1 cellular context compared by ENCODE assay signal in genomic region chr16:82169861-82170845, GRCh38.
TF ChIP-seq lines count a peak whose summit lies in the region.

A gene with protein sequence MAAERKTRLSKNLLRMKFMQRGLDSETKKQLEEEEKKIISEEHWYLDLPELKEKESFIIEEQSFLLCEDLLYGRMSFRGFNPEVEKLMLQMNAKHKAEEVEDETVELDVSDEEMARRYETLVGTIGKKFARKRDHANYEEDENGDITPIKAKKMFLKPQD (minus strand): TSS chr16:82170224. CDS start chr16:82170175, 49 bp downstream.

TF ChIP-seq in HepG2, 621 proteins besides CTCF, POLR2A, EP300 and RAD21 (continued from another document and continues in another):
- TF ChIP-seq, protein P1, sequence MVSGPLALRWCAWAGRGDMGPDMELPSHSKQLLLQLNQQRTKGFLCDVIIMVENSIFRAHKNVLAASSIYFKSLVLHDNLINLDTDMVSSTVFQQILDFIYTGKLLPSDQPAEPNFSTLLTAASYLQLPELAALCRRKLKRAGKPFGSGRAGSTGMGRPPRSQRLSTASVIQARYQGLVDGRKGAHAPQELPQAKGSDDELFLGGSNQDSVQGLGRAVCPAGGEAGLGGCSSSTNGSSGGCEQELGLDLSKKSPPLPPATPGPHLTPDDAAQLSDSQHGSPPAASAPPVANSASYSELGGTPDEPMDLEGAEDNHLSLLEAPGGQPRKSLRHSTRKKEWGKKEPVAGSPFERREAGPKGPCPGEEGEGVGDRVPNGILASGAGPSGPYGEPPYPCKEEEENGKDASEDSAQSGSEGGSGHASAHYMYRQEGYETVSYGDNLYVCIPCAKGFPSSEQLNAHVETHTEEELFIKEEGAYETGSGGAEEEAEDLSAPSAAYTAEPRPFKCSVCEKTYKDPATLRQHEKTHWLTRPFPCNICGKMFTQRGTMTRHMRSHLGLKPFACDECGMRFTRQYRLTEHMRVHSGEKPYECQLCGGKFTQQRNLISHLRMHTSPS (CRISPR knock-in tag; IDR thresholded peaks at IDR 0.05; ENCODE audit: low read depth), result no peak
- TF ChIP-seq, protein P2, sequence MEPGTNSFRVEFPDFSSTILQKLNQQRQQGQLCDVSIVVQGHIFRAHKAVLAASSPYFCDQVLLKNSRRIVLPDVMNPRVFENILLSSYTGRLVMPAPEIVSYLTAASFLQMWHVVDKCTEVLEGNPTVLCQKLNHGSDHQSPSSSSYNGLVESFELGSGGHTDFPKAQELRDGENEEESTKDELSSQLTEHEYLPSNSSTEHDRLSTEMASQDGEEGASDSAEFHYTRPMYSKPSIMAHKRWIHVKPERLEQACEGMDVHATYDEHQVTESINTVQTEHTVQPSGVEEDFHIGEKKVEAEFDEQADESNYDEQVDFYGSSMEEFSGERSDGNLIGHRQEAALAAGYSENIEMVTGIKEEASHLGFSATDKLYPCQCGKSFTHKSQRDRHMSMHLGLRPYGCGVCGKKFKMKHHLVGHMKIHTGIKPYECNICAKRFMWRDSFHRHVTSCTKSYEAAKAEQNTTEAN (CRISPR knock-in tag; conservative IDR thresholded peaks at IDR 0.05), result peak; percentile 90
- TF ChIP-seq ZFP36 (IDR thresholded peaks at IDR 0.05; ENCODE audit: borderline replicate concordance, low read depth, low read length, partially characterized antibody) (no peak), ZNF703 (CRISPR knock-in tag; IDR thresholded peaks at IDR 0.05; ENCODE audit: borderline replicate concordance) (peak; percentile 92; the same call in 1 of the 2 replicates), ATRX (CRISPR knock-in tag; IDR thresholded peaks at IDR 0.05; ENCODE audit: borderline replicate concordance) (no peak), MED8 (CRISPR knock-in tag; IDR thresholded peaks at IDR 0.05; ENCODE audit: insufficient replicate concordance) (peak; percentile 87), KLF6 (CRISPR knock-in tag; IDR thresholded peaks at IDR 0.05) (peak; percentile 83), AKAP8 (CRISPR knock-in tag; IDR thresholded peaks at IDR 0.05) (peak; percentile 67; the same call in 1 of the 2 replicates), ZNF580 (CRISPR knock-in tag; IDR thresholded peaks at IDR 0.05; ENCODE audit: borderline replicate concordance, low read depth) (peak; percentile 97), ZFP91 (CRISPR knock-in tag; IDR thresholded peaks at IDR 0.05; ENCODE audit: borderline replicate concordance) (peak; percentile 97), EEA1 (CRISPR knock-in tag; IDR thresholded peaks at IDR 0.05; ENCODE audit: borderline replicate concordance) (no peak), MLLT10 (CRISPR knock-in tag; IDR thresholded peaks at IDR 0.05) (no peak), NFE2 (CRISPR knock-in tag; IDR thresholded peaks at IDR 0.05) (no peak), IKZF4 (CRISPR knock-in tag; IDR thresholded peaks at IDR 0.05; ENCODE audit: borderline replicate concordance, low read depth, not compliant biosample characterization) (peak; percentile 94), YY1 (IDR thresholded peaks at IDR 0.05; ENCODE audit: insufficient read depth, insufficient replicate concordance, low read depth, low read length) (peak; percentile 90), SKI (IDR thresholded peaks at IDR 0.05; ENCODE audit: partially characterized antibody) (peak; percentile 67), AKNA (CRISPR knock-in tag; IDR thresholded peaks at IDR 0.05; ENCODE audit: borderline replicate concordance) (no peak), ZNF672 (CRISPR knock-in tag; IDR thresholded peaks at IDR 0.05) (peak; percentile 76; the same call in 1 of the 2 replicates), HNRNPL (IDR thresholded peaks at IDR 0.05; ENCODE audit: low read depth, low read length) (no peak), MED1 (CRISPR knock-in tag; IDR thresholded peaks at IDR 0.05) (peak; percentile 80), ZFY (CRISPR knock-in tag; IDR thresholded peaks at IDR 0.05) (peak; percentile 96), NFE2L2 (IDR thresholded peaks at IDR 0.05; ENCODE audit: low read length) (no peak), KMT2B (CRISPR knock-in tag; IDR thresholded peaks at IDR 0.05) (peak; percentile 85; the same call in 1 of the 2 replicates), ZNF451 (CRISPR knock-in tag; IDR thresholded peaks at IDR 0.05) (peak; percentile 87), ZNF160 (CRISPR knock-in tag; IDR thresholded peaks at IDR 0.05) (peak; percentile 63), ZNF761 (CRISPR knock-in tag; conservative IDR thresholded peaks at IDR 0.05) (peak; percentile 95), NR2F6 (IDR thresholded peaks at IDR 0.05) (no peak), NR2F6 (CRISPR knock-in tag; IDR thresholded peaks at IDR 0.05) (no peak; the same call in none of the 2 replicates), KAT8 (CRISPR knock-in tag; IDR thresholded peaks at IDR 0.05) (peak; percentile 85)
- TF ChIP-seq, protein P3, sequence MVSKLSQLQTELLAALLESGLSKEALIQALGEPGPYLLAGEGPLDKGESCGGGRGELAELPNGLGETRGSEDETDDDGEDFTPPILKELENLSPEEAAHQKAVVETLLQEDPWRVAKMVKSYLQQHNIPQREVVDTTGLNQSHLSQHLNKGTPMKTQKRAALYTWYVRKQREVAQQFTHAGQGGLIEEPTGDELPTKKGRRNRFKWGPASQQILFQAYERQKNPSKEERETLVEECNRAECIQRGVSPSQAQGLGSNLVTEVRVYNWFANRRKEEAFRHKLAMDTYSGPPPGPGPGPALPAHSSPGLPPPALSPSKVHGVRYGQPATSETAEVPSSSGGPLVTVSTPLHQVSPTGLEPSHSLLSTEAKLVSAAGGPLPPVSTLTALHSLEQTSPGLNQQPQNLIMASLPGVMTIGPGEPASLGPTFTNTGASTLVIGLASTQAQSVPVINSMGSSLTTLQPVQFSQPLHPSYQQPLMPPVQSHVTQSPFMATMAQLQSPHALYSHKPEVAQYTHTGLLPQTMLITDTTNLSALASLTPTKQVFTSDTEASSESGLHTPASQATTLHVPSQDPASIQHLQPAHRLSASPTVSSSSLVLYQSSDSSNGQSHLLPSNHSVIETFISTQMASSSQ (IDR thresholded peaks at IDR 0.05; ENCODE audit: low read depth), result no peak
- TF ChIP-seq, protein P3 (CRISPR knock-in tag; IDR thresholded peaks at IDR 0.05; ENCODE audit: borderline replicate concordance), result peak; percentile 87
- TF ChIP-seq, protein P4, sequence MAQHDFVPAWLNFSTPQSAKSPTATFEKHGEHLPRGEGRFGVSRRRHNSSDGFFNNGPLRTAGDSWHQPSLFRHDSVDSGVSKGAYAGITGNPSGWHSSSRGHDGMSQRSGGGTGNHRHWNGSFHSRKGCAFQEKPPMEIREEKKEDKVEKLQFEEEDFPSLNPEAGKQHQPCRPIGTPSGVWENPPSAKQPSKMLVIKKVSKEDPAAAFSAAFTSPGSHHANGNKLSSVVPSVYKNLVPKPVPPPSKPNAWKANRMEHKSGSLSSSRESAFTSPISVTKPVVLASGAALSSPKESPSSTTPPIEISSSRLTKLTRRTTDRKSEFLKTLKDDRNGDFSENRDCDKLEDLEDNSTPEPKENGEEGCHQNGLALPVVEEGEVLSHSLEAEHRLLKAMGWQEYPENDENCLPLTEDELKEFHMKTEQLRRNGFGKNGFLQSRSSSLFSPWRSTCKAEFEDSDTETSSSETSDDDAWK (CRISPR knock-in tag; IDR thresholded peaks at IDR 0.05), result no peak
- TF ChIP-seq, protein P5, sequence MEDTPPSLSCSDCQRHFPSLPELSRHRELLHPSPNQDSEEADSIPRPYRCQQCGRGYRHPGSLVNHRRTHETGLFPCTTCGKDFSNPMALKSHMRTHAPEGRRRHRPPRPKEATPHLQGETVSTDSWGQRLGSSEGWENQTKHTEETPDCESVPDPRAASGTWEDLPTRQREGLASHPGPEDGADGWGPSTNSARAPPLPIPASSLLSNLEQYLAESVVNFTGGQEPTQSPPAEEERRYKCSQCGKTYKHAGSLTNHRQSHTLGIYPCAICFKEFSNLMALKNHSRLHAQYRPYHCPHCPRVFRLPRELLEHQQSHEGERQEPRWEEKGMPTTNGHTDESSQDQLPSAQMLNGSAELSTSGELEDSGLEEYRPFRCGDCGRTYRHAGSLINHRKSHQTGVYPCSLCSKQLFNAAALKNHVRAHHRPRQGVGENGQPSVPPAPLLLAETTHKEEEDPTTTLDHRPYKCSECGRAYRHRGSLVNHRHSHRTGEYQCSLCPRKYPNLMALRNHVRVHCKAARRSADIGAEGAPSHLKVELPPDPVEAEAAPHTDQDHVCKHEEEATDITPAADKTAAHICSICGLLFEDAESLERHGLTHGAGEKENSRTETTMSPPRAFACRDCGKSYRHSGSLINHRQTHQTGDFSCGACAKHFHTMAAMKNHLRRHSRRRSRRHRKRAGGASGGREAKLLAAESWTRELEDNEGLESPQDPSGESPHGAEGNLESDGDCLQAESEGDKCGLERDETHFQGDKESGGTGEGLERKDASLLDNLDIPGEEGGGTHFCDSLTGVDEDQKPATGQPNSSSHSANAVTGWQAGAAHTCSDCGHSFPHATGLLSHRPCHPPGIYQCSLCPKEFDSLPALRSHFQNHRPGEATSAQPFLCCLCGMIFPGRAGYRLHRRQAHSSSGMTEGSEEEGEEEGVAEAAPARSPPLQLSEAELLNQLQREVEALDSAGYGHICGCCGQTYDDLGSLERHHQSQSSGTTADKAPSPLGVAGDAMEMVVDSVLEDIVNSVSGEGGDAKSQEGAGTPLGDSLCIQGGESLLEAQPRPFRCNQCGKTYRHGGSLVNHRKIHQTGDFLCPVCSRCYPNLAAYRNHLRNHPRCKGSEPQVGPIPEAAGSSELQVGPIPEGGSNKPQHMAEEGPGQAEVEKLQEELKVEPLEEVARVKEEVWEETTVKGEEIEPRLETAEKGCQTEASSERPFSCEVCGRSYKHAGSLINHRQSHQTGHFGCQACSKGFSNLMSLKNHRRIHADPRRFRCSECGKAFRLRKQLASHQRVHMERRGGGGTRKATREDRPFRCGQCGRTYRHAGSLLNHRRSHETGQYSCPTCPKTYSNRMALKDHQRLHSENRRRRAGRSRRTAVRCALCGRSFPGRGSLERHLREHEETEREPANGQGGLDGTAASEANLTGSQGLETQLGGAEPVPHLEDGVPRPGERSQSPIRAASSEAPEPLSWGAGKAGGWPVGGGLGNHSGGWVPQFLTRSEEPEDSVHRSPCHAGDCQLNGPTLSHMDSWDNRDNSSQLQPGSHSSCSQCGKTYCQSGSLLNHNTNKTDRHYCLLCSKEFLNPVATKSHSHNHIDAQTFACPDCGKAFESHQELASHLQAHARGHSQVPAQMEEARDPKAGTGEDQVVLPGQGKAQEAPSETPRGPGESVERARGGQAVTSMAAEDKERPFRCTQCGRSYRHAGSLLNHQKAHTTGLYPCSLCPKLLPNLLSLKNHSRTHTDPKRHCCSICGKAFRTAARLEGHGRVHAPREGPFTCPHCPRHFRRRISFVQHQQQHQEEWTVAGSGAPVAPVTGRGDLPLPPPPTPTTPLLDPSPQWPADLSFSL (CRISPR knock-in tag; IDR thresholded peaks at IDR 0.05), result 0 out of 2 replicates have a peak, but pooled peaks have one; percentile 46
